ENCODE assay signal across 16 cellular contexts in genomic region chr4:1002131-1002630, GRCh38. TPM values are rescaled to one million over a fixed set of nuclear protein-coding genes. Genes with fewer than 3 reads are reported as not detected.
DNase-seq lines count a peak whose midpoint lies in the region; ATAC-seq and TF ChIP-seq lines count a peak whose summit lies in the region.
"Had no signal": no experiment of that assay in that cellular context is flagged by ENCODE, and none has a peak within 500 bp of the region (broad histone marks: within the 10 kb centered on the region; RNA-seq: fewer than 3 reads in every experiment).

No MANE protein-coding gene starts in this region.

- ATAC-seq in left lung = peak; percentile 60
- no peak for ATAC-seq in HG03280 (IDR thresholded peaks at IDR 0.05; ENCODE audit: unreplicated experiment)
- ATAC-seq: activated CD4-positive, CD25-positive, alpha-beta regulatory T cell treated with anti-CD3 and anti-CD28 coated beads, Interleukin-2, amount 50 U/mL, for 24 hours had no signal

- WGBS in suprapubic skin = 3% methylated on average over 11 of the region's 54 CpGs

- intact Hi-C loops in left lung (cut with DNase I) = no loop called here

- no peak for TF ChIP-seq POLR2A in suprapubic skin (IDR thresholded peaks at IDR 0.05)

- H3K4me1 ChIP-seq in left lung = peaks cover 4 to 26% of the 10 kb centered on the region in 2 donors
- H3K4me1 ChIP-seq in suprapubic skin = peaks cover 27% of the 10 kb centered on the region

- H3K27ac ChIP-seq in coronary artery (no peak overlapping the region), left lung (no peak overlapping the region), suprapubic skin (no peak overlapping the region)
- H3K27ac ChIP-seq: colonic mucosa, thoracic aorta had no signal

- H3K9me3 ChIP-seq in left lung (no peaks in the 10 kb centered on the region), suprapubic skin (no peaks in the 10 kb centered on the region)
- H3K9me3 ChIP-seq: colonic mucosa, thoracic aorta had no signal

- H3K27me3 ChIP-seq in left lung (peaks cover 71 to 100% of the 10 kb centered on the region in 2 donors), suprapubic skin (peaks cover 88% of the 10 kb centered on the region)

- TF ChIP-seq EP300 in suprapubic skin (IDR thresholded peaks at IDR 0.05) = no peak

- DNase-seq in DMS53 (lab: John Stamatoyannopoulos, UW) (peak; percentile 80), DMS53 treated with DMSO at 0.1 percent for 48 hours (lab: John Stamatoyannopoulos, UW; ENCODE audit: unreplicated experiment) (no peak), coronary artery (ENCODE audit: low spot score) (no peak), left lung (no peak), suprapubic skin (ENCODE audit: low spot score in 2 of 2) (no peak)
- no peak for DNase-seq in central memory CD4-positive, alpha-beta T cell
- no peak for DNase-seq in activated CD4-positive, CD25-positive, alpha-beta regulatory T cell (lab: John Stamatoyannopoulos, UW)
- DNase-seq: activated gamma-delta T cell; colonic mucosa; DMS79 treated with DMSO at 0.1 percent for 48 hours; glutamatergic neuron; stimulated activated CD4-positive, alpha-beta T cell treated with anti-CD3 and anti-CD28 coated beads, Interleukin-2, amount 100 ng/mL, for 48 hours had no signal

- H3K4me3 ChIP-seq in coronary artery = peak overlapping the region; percentile 48
- no peak overlapping the region for H3K4me3 ChIP-seq in left lung
- H3K4me3 ChIP-seq in suprapubic skin = peak overlapping the region; percentile 4
- H3K4me3 ChIP-seq: colonic mucosa, thoracic aorta had no signal

- TF ChIP-seq CTCF in coronary artery (IDR thresholded peaks at IDR 0.05) (no peak), left lung (IDR thresholded peaks at IDR 0.05) (no peak), suprapubic skin (IDR thresholded peaks at IDR 0.05) (no peak)

- no peaks in the 10 kb centered on the region for H3K36me3 ChIP-seq in left lung
- H3K36me3 ChIP-seq in suprapubic skin = no peaks in the 10 kb centered on the region
- H3K36me3 ChIP-seq: colonic mucosa, thoracic aorta had no signal

RNA-seq across cellular contexts. Expression of gene SLC26A1, which starts 9.0 kb away (rescaled TPM):
- under 1 TPM; 0.35 to 0.39 TPM for total RNA-seq in left lung
- under 1 TPM in 1 of 4 donors, not detected in 3; 0.30 TPM for total RNA-seq in suprapubic skin
- total RNA-seq: LHCN-M2, thoracic aorta had no signal

RNA-seq across cellular contexts. Expression of gene FGFRL1, which starts 9.2 kb away (rescaled TPM):
- total RNA-seq in left lung (10 to 100 TPM; 23.5 to 31.2 TPM), suprapubic skin (10 to 100 TPM in 3 of 4 donors, 1 to 10 TPM in 1; 9.0 to 19.9 (median 12.0) TPM)

RNA-seq across cellular contexts. Expression of gene IDUA, which starts 15.3 kb away (rescaled TPM):
- total RNA-seq in left lung (10 to 100 TPM; 33.6 to 46.8 TPM), suprapubic skin (10 to 100 TPM; 11.0 to 33.1 (median 19.7) TPM)

RNA-seq across cellular contexts. Expression of gene DGKQ, which starts 28.8 kb away (rescaled TPM):
- total RNA-seq in left lung = 10 to 100 TPM; 15.8 to 19.8 TPM
- total RNA-seq in suprapubic skin = 10 to 100 TPM; 19.5 to 27.6 (median 23.8) TPM

Comparison
In these comparisons a context has a peak if more than half of its experiments do, and no peak if none do; other contexts are left out.
1. H3K4me3 ChIP-seq: peak in coronary artery (single experiment) and suprapubic skin (single experiment); none in left lung (0 of 2).